ENCODE assay signal across 1 cellular context in the genomic region with DNA sequence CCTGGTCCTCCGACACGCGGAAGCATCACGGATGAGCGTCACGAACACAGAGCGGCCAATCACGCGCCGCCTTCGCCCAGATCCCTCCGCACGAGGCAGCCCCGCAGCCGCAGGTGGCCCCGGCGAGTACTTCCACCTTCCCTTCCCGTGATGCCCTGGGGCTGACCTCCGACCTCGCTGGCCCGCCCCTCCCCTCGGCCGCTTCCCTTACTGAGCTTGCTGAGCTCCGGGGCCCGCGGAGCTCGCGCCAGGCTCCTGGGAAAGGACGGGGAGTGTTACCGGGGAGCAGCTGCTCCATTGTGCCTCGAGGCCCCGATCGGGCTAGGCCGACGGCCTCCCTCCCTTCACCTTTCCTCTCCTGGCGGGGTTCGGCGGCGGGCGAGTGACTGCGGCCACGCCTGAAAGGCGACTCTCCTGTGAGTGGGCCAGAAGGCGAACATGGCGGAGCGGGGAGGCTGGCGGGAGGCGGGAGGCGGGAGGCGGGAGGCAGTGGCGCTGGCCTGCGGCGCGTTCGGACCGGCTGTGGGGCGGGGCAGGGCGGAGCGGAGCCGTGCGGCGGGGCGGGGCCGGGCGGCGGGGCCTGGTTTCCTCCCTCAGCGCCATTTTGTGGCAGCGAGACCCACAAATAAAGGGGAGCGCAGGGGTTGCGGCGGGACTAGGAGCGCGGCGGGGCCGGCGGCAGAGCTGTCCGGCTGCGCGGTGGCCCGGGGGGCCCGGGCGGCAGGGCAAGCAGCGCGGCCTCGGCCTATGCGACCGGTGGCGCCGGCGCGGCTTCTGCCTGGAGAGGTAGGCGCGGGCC.
A peak's percentile ranks its signal among the peaks of the same experiment; 100 is the strongest.
TF ChIP-seq lines count a peak whose summit lies in the region.

Gene WTAP, plus strand, starts transcription at position 589 of the 799 bp plus-strand sequence. CDS start 8,760 bp downstream, outside the sequence.

TF ChIP-seq in K562, 482 proteins besides CTCF, POLR2A, EP300 and RAD21 (continued from another document and continues in another):
- TF ChIP-seq CBFA2T2 (conservative IDR thresholded peaks at IDR 0.05) (peak; percentile 28; the same call in 1 of the 2 replicates), MIER1 (IDR thresholded peaks at IDR 0.05; ENCODE audit: low read depth) (no peak), FIP1L1 (IDR thresholded peaks at IDR 0.05; ENCODE audit: low read depth, low read length, poor library complexity, severe bottlenecking) (peak; percentile 82), TAL1 (IDR thresholded peaks at IDR 0.05) (no peak), RBM17 (IDR thresholded peaks at IDR 0.05; ENCODE audit: borderline replicate concordance, low read depth, low read length) (no peak), GATA2 (CRISPR knock-in tag; IDR thresholded peaks at IDR 0.05) (no peak), HMGXB4 (CRISPR knock-in tag; IDR thresholded peaks at IDR 0.05) (peak; percentile 91), BHLHE40 (IDR thresholded peaks at IDR 0.05; ENCODE audit: low read length) (peak; percentile 84), RUNX1 (IDR thresholded peaks at IDR 0.05; ENCODE audit: low read depth) (peak; percentile 77), STAT5A (IDR thresholded peaks at IDR 0.05; ENCODE audit: borderline replicate concordance, low read length) (peak; percentile 32; the same call in 1 of the 2 replicates), HCFC1 (IDR thresholded peaks at IDR 0.05; ENCODE audit: low read depth, low read length) (peak; percentile 78), ZFPM2 (CRISPR knock-in tag; IDR thresholded peaks at IDR 0.05) (0 out of 2 replicates have a peak, but pooled peaks have one; percentile 5), ZBTB40 (IDR thresholded peaks at IDR 0.05) (peak; percentile 68), ZBTB40 (CRISPR knock-in tag; IDR thresholded peaks at IDR 0.05) (no peak), PRMT5 (CRISPR knock-in tag; IDR thresholded peaks at IDR 0.05) (no peak), STAT5B (CRISPR knock-in tag; IDR thresholded peaks at IDR 0.05) (no peak), MXI1 (IDR thresholded peaks at IDR 0.05; ENCODE audit: low read depth, low read length) (peak; percentile 54; the same call in 1 of the 2 replicates), ASH1L (IDR thresholded peaks at IDR 0.05; ENCODE audit: borderline replicate concordance, low read depth, partially characterized antibody) (peak; percentile 73), CREBBP (IDR thresholded peaks at IDR 0.05; ENCODE audit: low read depth, low read length) (no peak), SPI1 (IDR thresholded peaks at IDR 0.05; ENCODE audit: borderline replicate concordance, low read depth, low read length) (no peak), ZBTB7A (IDR thresholded peaks at IDR 0.05; ENCODE audit: borderline replicate concordance, control insufficient read depth, low read depth, low read length) (peak; percentile 60; the same call in 1 of the 2 replicates), RB1 (IDR thresholded peaks at IDR 0.05; ENCODE audit: low read depth) (peak; percentile 70), ZNF830 (CRISPR knock-in tag; IDR thresholded peaks at IDR 0.05) (0 out of 2 replicates have a peak, but pooled peaks have one; percentile 64), NR2C1 (IDR thresholded peaks at IDR 0.05) (peak; percentile 99), NR2C1 (tag; IDR thresholded peaks at IDR 0.05) (peak; percentile 99), BRF1 (IDR thresholded peaks at IDR 0.05; ENCODE audit: borderline replicate concordance, extremely low read depth, insufficient read length) (no peak), ERF (CRISPR knock-in tag; IDR thresholded peaks at IDR 0.05) (peak; percentile 91), E4F1 (CRISPR knock-in tag; IDR thresholded peaks at IDR 0.05; ENCODE audit: borderline replicate concordance) (peak; percentile 51; the same call in 1 of the 2 replicates), PHF21A (IDR thresholded peaks at IDR 0.05; ENCODE audit: borderline replicate concordance, low read depth) (0 out of 2 replicates have a peak, but pooled peaks have one; percentile 78), TOE1 (IDR thresholded peaks at IDR 0.05; ENCODE audit: borderline replicate concordance) (peak; percentile 89), TOE1 (CRISPR knock-in tag; IDR thresholded peaks at IDR 0.05; ENCODE audit: borderline replicate concordance, low read depth) (peak; percentile 97; the same call in 1 of the 2 replicates), KLF13 (tag; IDR thresholded peaks at IDR 0.05; ENCODE audit: borderline replicate concordance, low read depth) (peak; percentile 93), CC2D1A (IDR thresholded peaks at IDR 0.05) (peak; percentile 77; the same call in 1 of the 2 replicates), BCOR (IDR thresholded peaks at IDR 0.05) (no peak; the same call in 1 of the 2 replicates), MECOM (CRISPR knock-in tag; IDR thresholded peaks at IDR 0.05) (peak; percentile 75; the same call in 1 of the 2 replicates), CBX8 (IDR thresholded peaks at IDR 0.05; ENCODE audit: borderline replicate concordance, extremely low read depth, low read depth, low read length, poor library complexity, severe bottlenecking) (no peak), E2F8 (IDR thresholded peaks at IDR 0.05; ENCODE audit: low read depth, partially characterized antibody) (peak; percentile 81), ZNF143 (CRISPR knock-in tag; IDR thresholded peaks at IDR 0.05) (peak; percentile 89), C11orf30 (IDR thresholded peaks at IDR 0.05; ENCODE audit: low read depth) (peak; percentile 72), PHB2 (IDR thresholded peaks at IDR 0.05; ENCODE audit: low read depth) (no peak), GTF2F1 (IDR thresholded peaks at IDR 0.05; ENCODE audit: low read depth, low read length) (peak; percentile 41; the same call in 1 of the 2 replicates)
- TF ChIP-seq, protein P1, sequence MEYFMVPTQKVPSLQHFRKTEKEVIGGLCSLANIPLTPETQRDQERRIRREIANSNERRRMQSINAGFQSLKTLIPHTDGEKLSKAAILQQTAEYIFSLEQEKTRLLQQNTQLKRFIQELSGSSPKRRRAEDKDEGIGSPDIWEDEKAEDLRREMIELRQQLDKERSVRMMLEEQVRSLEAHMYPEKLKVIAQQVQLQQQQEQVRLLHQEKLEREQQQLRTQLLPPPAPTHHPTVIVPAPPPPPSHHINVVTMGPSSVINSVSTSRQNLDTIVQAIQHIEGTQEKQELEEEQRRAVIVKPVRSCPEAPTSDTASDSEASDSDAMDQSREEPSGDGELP (CRISPR knock-in tag; IDR thresholded peaks at IDR 0.05; ENCODE audit: borderline replicate concordance): peak; percentile 96
- TF ChIP-seq, protein P2, sequence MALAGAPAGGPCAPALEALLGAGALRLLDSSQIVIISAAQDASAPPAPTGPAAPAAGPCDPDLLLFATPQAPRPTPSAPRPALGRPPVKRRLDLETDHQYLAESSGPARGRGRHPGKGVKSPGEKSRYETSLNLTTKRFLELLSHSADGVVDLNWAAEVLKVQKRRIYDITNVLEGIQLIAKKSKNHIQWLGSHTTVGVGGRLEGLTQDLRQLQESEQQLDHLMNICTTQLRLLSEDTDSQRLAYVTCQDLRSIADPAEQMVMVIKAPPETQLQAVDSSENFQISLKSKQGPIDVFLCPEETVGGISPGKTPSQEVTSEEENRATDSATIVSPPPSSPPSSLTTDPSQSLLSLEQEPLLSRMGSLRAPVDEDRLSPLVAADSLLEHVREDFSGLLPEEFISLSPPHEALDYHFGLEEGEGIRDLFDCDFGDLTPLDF (CRISPR knock-in tag; IDR thresholded peaks at IDR 0.05): peak; percentile 96
